11 cellular contexts compared by ENCODE assay signal in the genomic region with DNA sequence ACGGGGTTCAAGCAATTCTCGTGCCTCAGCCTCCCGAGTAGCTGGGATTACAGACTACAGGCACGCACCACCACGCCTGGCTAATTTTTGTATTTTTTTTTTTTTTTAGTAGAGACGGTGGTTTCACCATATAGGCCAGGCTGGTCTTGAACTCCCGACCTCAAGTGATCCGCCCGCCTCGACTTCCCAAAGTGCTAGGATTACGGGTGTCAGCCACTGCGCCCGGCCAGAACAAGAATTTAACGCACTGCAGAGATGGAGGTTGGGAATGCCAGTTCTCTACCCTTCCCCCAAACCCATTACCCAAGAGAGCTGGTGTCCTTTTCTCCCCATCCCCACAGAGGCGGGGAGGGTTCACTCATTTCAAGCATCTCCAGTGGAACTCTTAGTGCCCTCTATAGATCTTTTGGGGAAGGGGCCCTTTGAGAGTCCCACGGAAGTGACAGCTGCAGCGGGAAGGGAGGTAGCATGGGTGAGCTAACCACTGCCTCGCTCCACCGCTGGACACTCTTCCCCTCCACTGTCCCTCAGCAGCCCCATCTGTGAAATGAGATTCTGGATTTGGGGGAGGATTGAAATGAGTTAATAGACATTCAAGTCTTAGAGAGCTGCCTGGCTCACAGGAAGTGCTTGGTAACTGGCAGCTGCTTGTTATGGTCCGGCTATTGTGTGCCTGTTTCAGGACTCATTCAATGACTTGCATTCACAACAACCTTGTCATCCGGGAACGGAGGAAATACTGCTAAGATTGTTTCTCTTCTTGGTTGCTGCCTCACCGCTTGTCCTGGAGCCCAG. TPM values are rescaled to one million over a fixed set of nuclear protein-coding genes. Genes with fewer than 3 reads are reported as not detected.
DNase-seq lines count a peak whose midpoint lies in the region; ATAC-seq, FAIRE-seq and TF ChIP-seq lines count a peak whose summit lies in the region.
"Had no signal": no experiment of that assay in that cellular context is flagged by ENCODE, and none has a peak within 500 bp of the region (broad histone marks: within the 10 kb centered on the region; RNA-seq: fewer than 3 reads in every experiment).

No MANE protein-coding gene starts in this region.

- ATAC-seq in CD4-positive, CD25-positive, alpha-beta regulatory T cell (ENCODE audit: low read depth in 2 of 2) = no peak
- no peak for ATAC-seq in GM18498 (IDR thresholded peaks at IDR 0.05; ENCODE audit: unreplicated experiment)
- no peak for ATAC-seq in GM21786 (IDR thresholded peaks at IDR 0.05; ENCODE audit: unreplicated experiment)
- ATAC-seq: esophagus mucosa, WTC11 had no signal

- H3K36me3 Mint-ChIP-seq in CD4-positive, CD25-positive, alpha-beta regulatory T cell = peaks cover 3% of the 10 kb centered on the region
- H3K36me3 Mint-ChIP-seq in astrocyte (ENCODE audit: low read depth, unreplicated experiment) (no peaks in the 10 kb centered on the region), glutamatergic neuron (ENCODE audit: unreplicated experiment) (no peaks in the 10 kb centered on the region)
- H3K36me3 Mint-ChIP-seq: WTC11 had no signal

- H3K9ac ChIP-seq in astrocyte (ENCODE audit: low read length) = no peak overlapping the region

- peaks cover 3% of the 10 kb centered on the region for H3K27me3 Mint-ChIP-seq in CD4-positive, CD25-positive, alpha-beta regulatory T cell
- H3K27me3 Mint-ChIP-seq in astrocyte (ENCODE audit: low read depth, unreplicated experiment) (no peaks in the 10 kb centered on the region), glutamatergic neuron (ENCODE audit: unreplicated experiment) (peaks cover 4% of the 10 kb centered on the region)

- H3K4me1 Mint-ChIP-seq in CD4-positive, CD25-positive, alpha-beta regulatory T cell = peaks cover 9 to 43% (median 33%) of the 10 kb centered on the region in 4 donors
- peaks cover 22% of the 10 kb centered on the region for H3K4me1 Mint-ChIP-seq in astrocyte (ENCODE audit: low read depth, unreplicated experiment)
- H3K4me1 Mint-ChIP-seq in glutamatergic neuron (ENCODE audit: low read depth, unreplicated experiment) = peaks cover 14% of the 10 kb centered on the region

- peak overlapping the region; percentile 80 to 95 (median 93) for H3K27ac Mint-ChIP-seq in CD4-positive, CD25-positive, alpha-beta regulatory T cell
- H3K27ac Mint-ChIP-seq in astrocyte (ENCODE audit: unreplicated experiment) (peak overlapping the region; percentile 53), glutamatergic neuron (ENCODE audit: unreplicated experiment) (no peak overlapping the region)

- peaks cover 10% of the 10 kb centered on the region for H3K79me2 ChIP-seq in astrocyte (ENCODE audit: insufficient read depth, low read length)

- TF ChIP-seq CTCF in astrocyte (IDR thresholded peaks at IDR 0.05; ENCODE audit: insufficient read depth, low read depth, low read length) = no peak
- no peak for TF ChIP-seq CTCF in glutamatergic neuron (IDR thresholded peaks at IDR 0.05; ENCODE audit: partially characterized antibody, unreplicated experiment)

- peak overlapping the region; percentile 64 for H3K4me2 ChIP-seq in astrocyte (ENCODE audit: low read length)

- H3K27ac ChIP-seq in CD4-positive, CD25-positive, alpha-beta regulatory T cell (ENCODE audit: insufficient read depth, low read length, poor library complexity, severe bottlenecking) = no peak overlapping the region
- H3K27ac ChIP-seq in astrocyte (ENCODE audit: low read depth, low read length) = peak overlapping the region; percentile 34

- H4K20me1 ChIP-seq in astrocyte (ENCODE audit: insufficient read depth, low read length) = no peaks in the 10 kb centered on the region

- FAIRE-seq in astrocyte (lab: Jason Lieb, UNC) = no peak

- H3K4me3 Mint-ChIP-seq in CD4-positive, CD25-positive, alpha-beta regulatory T cell = peak overlapping the region in 2 of 4 donors; percentile 56
- no peak overlapping the region for H3K4me3 Mint-ChIP-seq in astrocyte (ENCODE audit: unreplicated experiment)
- H3K4me3 Mint-ChIP-seq in glutamatergic neuron (ENCODE audit: unreplicated experiment) = no peak overlapping the region
- H3K4me3 Mint-ChIP-seq: WTC11 had no signal

- no peaks in the 10 kb centered on the region for H3K27me3 ChIP-seq in CD4-positive, CD25-positive, alpha-beta regulatory T cell (ENCODE audit: control insufficient read depth, insufficient read depth, low read length)
- H3K27me3 ChIP-seq in astrocyte (ENCODE audit: insufficient read depth, low read length) = no peaks in the 10 kb centered on the region

- H3K9me3 ChIP-seq in CD4-positive, CD25-positive, alpha-beta regulatory T cell (ENCODE audit: control insufficient read depth in 2 of 2, low read length in 2 of 2) = no peaks in the 10 kb centered on the region
- H3K9me3 ChIP-seq in astrocyte (ENCODE audit: insufficient read depth, low read depth, low read length) = no peaks in the 10 kb centered on the region

- H3K4me3 ChIP-seq in CD4-positive, CD25-positive, alpha-beta regulatory T cell (ENCODE audit: low read depth, low read length) = no peak overlapping the region
- H3K4me3 ChIP-seq in astrocyte (ENCODE audit: insufficient read depth, low read depth, low read length) = no peak overlapping the region

- peak overlapping the region; percentile 89 for H2AFZ ChIP-seq in astrocyte (ENCODE audit: low read depth, low read length)

- peaks cover 0 to 4% (median 3%) of the 10 kb centered on the region in 7 donors for H3K9me3 Mint-ChIP-seq in CD4-positive, CD25-positive, alpha-beta regulatory T cell
- H3K9me3 Mint-ChIP-seq in astrocyte (ENCODE audit: unreplicated experiment) = no peaks in the 10 kb centered on the region
- peaks cover 1% of the 10 kb centered on the region for H3K9me3 Mint-ChIP-seq in glutamatergic neuron (ENCODE audit: unreplicated experiment)

- H3K4me1 ChIP-seq in CD4-positive, CD25-positive, alpha-beta regulatory T cell (ENCODE audit: control insufficient read depth, insufficient read depth, low read length, poor library complexity, severe bottlenecking) = peaks cover 19% of the 10 kb centered on the region
- peaks cover 25% of the 10 kb centered on the region for H3K4me1 ChIP-seq in astrocyte (ENCODE audit: insufficient read depth, low read length)

- H3K36me3 ChIP-seq in CD4-positive, CD25-positive, alpha-beta regulatory T cell (ENCODE audit: control insufficient read depth, insufficient read depth, low read length) = no peaks in the 10 kb centered on the region
- H3K36me3 ChIP-seq in astrocyte (ENCODE audit: insufficient read depth, low read length) = no peaks in the 10 kb centered on the region

- DNase-seq in CD4-positive, CD25-positive, alpha-beta regulatory T cell = peak in 1 of 3 donors; percentile 78
- peak; percentile 73 for DNase-seq in GM19240 (ENCODE audit: insufficient read length, low spot score)
- peak; percentile 43 for DNase-seq in astrocyte (ENCODE audit: low read depth)
- DNase-seq in myocyte (ENCODE audit: low read depth) = peak; percentile 67
- DNase-seq in H4 (ENCODE audit: low spot score) = no peak
- no peak for DNase-seq in glutamatergic neuron
- DNase-seq: stimulated activated CD4-positive, alpha-beta T cell treated with anti-CD3 and anti-CD28 coated beads, Interleukin-2, amount 100 ng/mL, for 24 hours had no signal

RNA-seq across cellular contexts. Expression of a gene that starts 3.5 kb away (rescaled TPM):
- total RNA-seq in CD4-positive, CD25-positive, alpha-beta regulatory T cell = 247 TPM
- 1 to 10 TPM; 3.9 to 9.2 (median 7.3) TPM for polyA plus RNA-seq in CD4-positive, CD25-positive, alpha-beta regulatory T cell
- total RNA-seq in astrocyte = 32.8 and 34.6 TPM in 2 replicates
- total RNA-seq in myocyte = 5.1 and 5.4 TPM in 2 replicates
- polyA plus RNA-seq in myocyte (2012) = 17.1 TPM
- total RNA-seq in H4 (2014; rRNA removed; shearing (Covaris generic)) = 3.9 and 7.7 TPM in 2 replicates
- total RNA-seq in glutamatergic neuron (ENCODE audit: unreplicated experiment) = 58.7 TPM

RNA-seq across cellular contexts. Expression of a gene that starts 21.3 kb away (rescaled TPM):
- total RNA-seq in CD4-positive, CD25-positive, alpha-beta regulatory T cell = 17.7 TPM
- polyA plus RNA-seq in CD4-positive, CD25-positive, alpha-beta regulatory T cell = 1 to 10 TPM; 3.3 to 5.6 (median 4.3) TPM
- 1.4 and 1.8 TPM in 2 replicates for total RNA-seq in astrocyte
- 6.0 and 7.1 TPM in 2 replicates for total RNA-seq in myocyte
- 3.6 TPM for polyA plus RNA-seq in myocyte (2012)
- total RNA-seq in H4 (2014; rRNA removed; shearing (Covaris generic)) = 6.8 and 7.8 TPM in 2 replicates
- total RNA-seq in glutamatergic neuron (ENCODE audit: unreplicated experiment) = 17.8 TPM

RNA-seq across cellular contexts. Expression of a gene that starts 46.5 kb away (rescaled TPM):
- total RNA-seq in CD4-positive, CD25-positive, alpha-beta regulatory T cell = 2.2 TPM
- under 1 TPM in 1 of 4 donors, not detected in 3; 0.50 TPM for polyA plus RNA-seq in CD4-positive, CD25-positive, alpha-beta regulatory T cell
- total RNA-seq in astrocyte = 2.5 and 3.8 TPM in 2 replicates
- total RNA-seq in myocyte = 1.7 and 2.6 TPM in 2 replicates
- polyA plus RNA-seq in myocyte (2012) = 3.3 TPM
- 2.3 and 2.4 TPM in 2 replicates for total RNA-seq in H4 (2014; rRNA removed; shearing (Covaris generic))
- 12.2 TPM for total RNA-seq in glutamatergic neuron (ENCODE audit: unreplicated experiment)

Comparison
In these comparisons a context has a peak if more than half of its experiments do, and no peak if none do; other contexts are left out.
1. DNase-seq: peak in GM19240 (single experiment), astrocyte (single experiment) and myocyte (single experiment); none in H4 (single experiment) and glutamatergic neuron (single experiment).